Comparison of ENCODE assay signal across 18 cellular contexts in the genomic region with DNA sequence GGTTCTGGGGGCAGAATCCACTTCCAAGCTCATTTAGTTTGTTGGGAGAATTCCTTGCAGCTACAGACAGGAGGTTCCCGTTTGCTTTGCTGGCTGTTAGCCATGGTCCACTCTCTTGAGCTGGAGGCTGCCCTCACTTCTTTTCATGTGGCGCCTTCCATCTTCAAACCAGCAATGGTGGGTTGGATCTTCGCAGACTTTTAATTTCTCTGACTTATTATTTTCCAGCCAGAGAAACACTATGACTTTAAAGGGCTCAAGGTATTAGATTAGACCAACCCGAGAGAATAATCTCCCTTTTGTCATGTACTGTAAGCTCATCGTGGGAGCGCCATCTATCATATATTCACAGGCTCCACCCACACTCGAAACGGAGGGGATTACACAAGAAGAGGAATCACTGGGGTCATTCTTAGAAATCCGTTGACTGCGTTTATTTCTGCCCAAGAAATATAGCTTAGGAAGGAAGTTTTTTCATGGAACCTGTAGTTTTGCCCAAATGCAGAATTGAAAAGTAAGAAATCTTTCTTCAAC. TPM values are rescaled to one million over a fixed set of nuclear protein-coding genes. Genes with fewer than 3 reads are reported as not detected.
DNase-seq lines count a peak whose midpoint lies in the region; ATAC-seq and TF ChIP-seq lines count a peak whose summit lies in the region.
"Had no signal": no experiment of that assay in that cellular context is flagged by ENCODE, and none has a peak within 500 bp of the region (broad histone marks: within the 10 kb centered on the region; RNA-seq: fewer than 3 reads in every experiment).

No MANE protein-coding gene starts in this region.

- ATAC-seq in heart right ventricle (peak in 3 of 8 donors; percentile 39 to 57 (median 42)), omental fat pad (ENCODE audit: low FRiP score) (peak; percentile 37)
- ATAC-seq: PC-3 had no signal

- no peaks in the 10 kb centered on the region for H3K36me3 ChIP-seq in HAP-1 (replicated peaks)
- H3K36me3 ChIP-seq in heart right ventricle, result no peaks in the 10 kb centered on the region
- H3K36me3 ChIP-seq in adrenal gland (replicated peaks in 1 of 2), result no peaks in the 10 kb centered on the region

- peak; percentile 51 to 58 for DNase-seq in HAP-1 (ENCODE audit: low spot score in 2 of 2)
- DNase-seq in SK-MEL-5 (ENCODE audit: low read depth, low spot score), result peak; percentile 17
- no peak for DNase-seq in heart right ventricle
- no peak for DNase-seq in omental fat pad (ENCODE audit: low spot score)
- DNase-seq in adrenal gland, result no peak
- DNase-seq in RPMI8226, result no peak
- no peak for DNase-seq in AG08396 (ENCODE audit: low spot score)
- DNase-seq: C1 segment of cervical spinal cord; CD8-positive, alpha-beta memory T cell; DMS79; NCI-H1092 treated with DMSO at 0.1 percent for 48 hours; NCI-H1694; NCI-H2081 treated with DMSO at 0.1 percent for 48 hours; NCI-H446 treated with DMSO at 0.1 percent for 48 hours; NCI-H774; PC-3; SW 1271 had no signal

- intact Hi-C loops in heart right ventricle (cut with DNase I), result no loop called here
- intact Hi-C loops in adrenal gland (cut with DNase I), result no loop called here

- 61 to 74% methylated on average over 10 of the region's 10 CpGs for WGBS in heart right ventricle, 2 donors
- WGBS in adrenal gland, 4 donors, result 57 to 72% (median 63%) methylated on average over 10 of the region's 10 CpGs

- peak overlapping the region in 7 of 10 donors; percentile 13 to 70 (median 41) for H3K27ac ChIP-seq in heart right ventricle
- H3K27ac ChIP-seq in adrenal gland, result no peak overlapping the region
- H3K27ac ChIP-seq: SJSA1 had no signal

- no peak for TF ChIP-seq CTCF in heart right ventricle (IDR thresholded peaks at IDR 0.05)
- no peak for TF ChIP-seq CTCF in omental fat pad (IDR thresholded peaks at IDR 0.05)
- TF ChIP-seq CTCF in adrenal gland (IDR thresholded peaks at IDR 0.05), result no peak

- H3K4me1 ChIP-seq in HAP-1 (peaks cover 3% of the 10 kb centered on the region; the same call in 1 of the 2 replicates), heart right ventricle (peaks cover 0 to 13% (median 0%) of the 10 kb centered on the region in 9 donors), adrenal gland (replicated peaks in 1 of 2) (no peaks in the 10 kb centered on the region)

- H3K9me3 ChIP-seq in HAP-1 (no peaks in the 10 kb centered on the region), heart right ventricle (peaks cover 0 to 4% (median 0%) of the 10 kb centered on the region in 11 donors), adrenal gland (replicated peaks in 1 of 3) (no peaks in the 10 kb centered on the region)
- H3K9me3 ChIP-seq: SJSA1 had no signal

- no peak for TF ChIP-seq POLR2A in adrenal gland (IDR thresholded peaks at IDR 0.05)

- in situ Hi-C loops in HAP-1 (cut with MboI; ENCODE audit: low sequenced_read_pairs) (no loop called here), SK-MEL-5 (cut with HindIII; ENCODE audit: low pct_unique_long_range_greater_than_20kb, low sequenced_read_pairs) (no loop called here)

- peaks cover 8% of the 10 kb centered on the region; the same call in 1 of the 2 replicates for H3K27me3 ChIP-seq in HAP-1 (ENCODE audit: low read depth)
- no peaks in the 10 kb centered on the region for H3K27me3 ChIP-seq in heart right ventricle
- H3K27me3 ChIP-seq in adrenal gland, result no peaks in the 10 kb centered on the region
- H3K27me3 ChIP-seq: SJSA1 had no signal

- H3K4me3 ChIP-seq in HAP-1, result no peak overlapping the region
- H3K4me3 ChIP-seq in heart right ventricle, result peak overlapping the region in 1 of 10 donors; percentile 14
- H3K4me3 ChIP-seq in adrenal gland, result no peak overlapping the region
- H3K4me3 ChIP-seq: SJSA1 had no signal

RNA-seq across cellular contexts. Expression of gene SAMD5, which starts 38.9 kb away (rescaled TPM):
- total RNA-seq in SK-MEL-5 (2014; rRNA removed; shearing (Covaris generic)), result 1.8 and 2.2 TPM in 2 replicates
- 1.8 and 1.9 TPM in 2 replicates for polyA plus RNA-seq in SK-MEL-5 (2015; cell fraction: cytosol; rRNA removed)
- 4.2 and 5.6 TPM in 2 replicates for polyA plus RNA-seq in SK-MEL-5 (2015; cell fraction: nucleus; rRNA removed)
- total RNA-seq in heart right ventricle, result 1 to 10 TPM in 4 of 10 donors, under 1 TPM in 6; 0.34 to 1.9 (median 0.85) TPM
- under 1 TPM; 0.30 to 0.37 TPM for polyA plus RNA-seq in heart right ventricle
- total RNA-seq in omental fat pad, result 1 to 10 TPM in 2 of 4 donors, under 1 TPM in 2; 0.69 to 3.3 (median 1.8) TPM
- total RNA-seq in adrenal gland, result 1 to 10 TPM in 3 of 8 donors, under 1 TPM in 5; 0.12 to 2.5 (median 0.71) TPM
- 1 to 10 TPM in 2 of 3 donors, under 1 TPM in 1; 0.64 to 5.8 (median 3.0) TPM for polyA plus RNA-seq in adrenal gland
- polyA plus RNA-seq: CD8-positive, alpha-beta memory T cell had no signal

Comparison
In these comparisons a context has a peak if more than half of its experiments do, and no peak if none do; other contexts are left out.
1. DNase-seq: peak in HAP-1 (2 of 2) and SK-MEL-5 (single experiment); none in heart right ventricle (0 of 2), omental fat pad (single experiment), adrenal gland (0 of 7), RPMI8226 (single experiment) and AG08396 (single experiment).
2. H3K27ac ChIP-seq: peak in heart right ventricle (7 of 10); none in adrenal gland (0 of 5).